ENCODE assay signal across 2 cellular contexts in genomic region chr7:157177997-157178396, GRCh38.
TF ChIP-seq lines count a peak whose summit lies in the region.

No MANE protein-coding gene starts in this region.

TF ChIP-seq in GM12878, 131 proteins besides CTCF, POLR2A, EP300 and RAD21 (continued from another document):
- TF ChIP-seq ZBTB11 (CRISPR knock-in tag; IDR thresholded peaks at IDR 0.05) (no peak), JUNB (IDR thresholded peaks at IDR 0.05) (peak; percentile 68), NBN (IDR thresholded peaks at IDR 0.05) (no peak), MEF2A (IDR thresholded peaks at IDR 0.05; ENCODE audit: insufficient read depth, low read depth, low read length) (0 out of 2 replicates have a peak, but pooled peaks have one; percentile 51), PKNOX1 (IDR thresholded peaks at IDR 0.05) (no peak)

TF ChIP-seq in SK-N-SH treated with all-trans-retinoic acid at 6 μM for 48 hours, 23 proteins besides CTCF, POLR2A, EP300 and RAD21 (continued from another document):
- no peak for TF ChIP-seq CSRNP3 (CRISPR knock-in tag; IDR thresholded peaks at IDR 0.05)
- TF ChIP-seq CSDC2 (CRISPR knock-in tag; IDR thresholded peaks at IDR 0.05) = no peak
- no peak for TF ChIP-seq BACH2 (CRISPR knock-in tag; IDR thresholded peaks at IDR 0.05; ENCODE audit: borderline replicate concordance)
- TF ChIP-seq ZC3H10 (CRISPR knock-in tag; IDR thresholded peaks at IDR 0.05) = no peak
- TF ChIP-seq SNAI2 (CRISPR knock-in tag; IDR thresholded peaks at IDR 0.05) = no peak
- no peak for TF ChIP-seq TOX (CRISPR knock-in tag; IDR thresholded peaks at IDR 0.05; ENCODE audit: borderline replicate concordance)
